In the genomic region with DNA sequence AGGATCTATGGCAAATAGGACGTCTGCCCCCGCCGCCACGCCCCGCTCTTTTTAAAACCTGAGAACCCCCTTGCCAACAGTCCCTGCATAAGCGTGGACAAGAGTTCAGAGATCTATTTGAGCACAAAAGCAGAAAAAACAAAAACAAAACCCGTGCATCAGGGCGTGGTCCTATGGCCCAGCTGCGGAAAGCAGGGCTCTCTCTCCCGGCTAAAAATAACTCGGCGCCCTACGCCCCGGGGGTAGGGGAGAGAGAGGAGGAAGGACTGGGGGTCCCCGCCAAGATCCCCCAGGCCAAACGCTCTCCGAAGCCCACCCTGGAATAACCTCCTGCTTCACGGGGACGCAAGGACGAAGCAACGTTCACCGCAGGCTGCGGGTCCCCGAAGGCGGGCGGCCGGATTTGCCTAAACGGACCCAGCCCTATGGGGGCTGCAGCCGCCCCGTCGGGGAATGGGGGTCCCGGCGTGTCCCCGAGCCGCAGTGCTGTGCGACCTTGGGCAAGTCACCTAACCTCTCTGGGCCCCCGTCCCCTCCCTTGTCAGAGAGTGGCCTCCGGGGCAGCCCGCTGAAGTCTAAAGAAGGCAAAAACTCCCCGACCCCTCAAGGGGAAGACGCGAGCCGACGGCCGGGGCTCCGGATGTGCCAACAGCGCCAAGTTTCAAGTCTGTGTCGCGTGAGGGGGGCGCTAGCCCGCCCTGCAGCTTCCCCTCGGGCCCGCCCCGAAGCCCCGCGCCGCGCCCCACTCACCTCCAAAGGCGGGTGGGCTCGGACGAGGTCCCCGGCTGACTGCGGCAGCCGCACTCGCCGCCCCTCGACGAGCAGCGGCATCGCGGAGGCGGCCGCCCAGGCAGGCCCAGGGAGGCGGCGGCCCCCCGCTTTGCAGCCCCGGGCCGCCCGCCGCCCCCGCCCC, we compare ENCODE assay signal across 8 cellular contexts. TPM values are rescaled to one million over a fixed set of nuclear protein-coding genes. Genes with fewer than 3 reads are reported as not detected.
DNase-seq lines count a peak whose midpoint lies in the region; ATAC-seq and TF ChIP-seq lines count a peak whose summit lies in the region.

No MANE protein-coding gene starts in this region.

- H3K9me3 ChIP-seq in Caco-2 (no peaks in the 10 kb centered on the region), SJSA1 (replicated peaks) (no peaks in the 10 kb centered on the region), stomach smooth muscle (ENCODE audit: control insufficient read depth in 2 of 2, low read length in 2 of 2) (no peaks in the 10 kb centered on the region)

- H3K36me3 ChIP-seq in Caco-2 (ENCODE audit: control insufficient read depth, insufficient read depth, low read length) (0 out of 2 replicates have a peak, but pooled peaks cover 1% of the 10 kb centered on the region), SJSA1 (peaks cover 18% of the 10 kb centered on the region), stomach smooth muscle (ENCODE audit: control insufficient read depth in 2 of 2, insufficient read depth in 2 of 2, low read length in 2 of 2) (peaks cover 5 to 9% of the 10 kb centered on the region in 2 donors)

- H3K4me3 ChIP-seq in Caco-2 (ENCODE audit: low read depth, low read length), result peak overlapping the region; percentile 68
- H3K4me3 ChIP-seq in SJSA1, result peak overlapping the region; percentile 90
- peak overlapping the region; percentile 83 to 86 for H3K4me3 ChIP-seq in stomach smooth muscle (ENCODE audit: low read length in 2 of 2)

- H3K36me3 Mint-ChIP-seq in Caco-2 (ENCODE audit: insufficient read depth, unreplicated experiment), result peaks cover 26% of the 10 kb centered on the region

- TF ChIP-seq POLR2A in GM19193 (IDR thresholded peaks at IDR 0.05; ENCODE audit: extremely low read depth, insufficient read depth, insufficient read length), result peak; percentile 27

- POLR2A ChIA-PET in Caco-2 (lab: Charles Lee), result interaction anchor here (0.9 kb wide), 1 partner anchor 38 kb away, joined by 3 read pairs; no protein-coding TSS in a partner anchor

- peak in 1 of 2 experiments; percentile 11 for TF ChIP-seq CTCF in Caco-2 (IDR thresholded peaks at IDR 0.05; ENCODE audit: insufficient read depth in 1 of 2, low read depth in 1 of 2, low read length in 1 of 2, severe bottlenecking in 1 of 2, unreplicated experiment in 1 of 2)

- H3K4me3 Mint-ChIP-seq in Caco-2 (ENCODE audit: unreplicated experiment), result peak overlapping the region; percentile 66

- H3K27ac ChIP-seq in SJSA1 (peak overlapping the region; percentile 46), cingulate gyrus (ENCODE audit: low read depth, low read length) (peak overlapping the region; percentile 72), stomach smooth muscle (ENCODE audit: low read length) (peak overlapping the region; percentile 18)

- intact Hi-C loops in Caco-2 (cut with micrococcal nuclease; ENCODE audit: unreplicated experiment), result no loop called here

- DNase-seq in Caco-2 (peak in 1 of 2 experiments; percentile 37), SJSA1 (ENCODE audit: low read depth in 1 of 2, low spot score in 2 of 2) (peak; percentile 62 to 68), mesenteric fat pad (ENCODE audit: low spot score) (peak; percentile 92), hippocampal formation (lab: John Stamatoyannopoulos, UW) (no peak)

- no peaks in the 10 kb centered on the region for H3K27me3 Mint-ChIP-seq in Caco-2 (ENCODE audit: insufficient read depth, unreplicated experiment)

- H3K27me3 ChIP-seq in Caco-2 (replicated peaks; ENCODE audit: control insufficient read depth, insufficient read depth, low read length) (no peaks in the 10 kb centered on the region), SJSA1 (replicated peaks) (no peaks in the 10 kb centered on the region), stomach smooth muscle (ENCODE audit: control insufficient read depth in 1 of 2, insufficient read depth in 2 of 2, low read length in 2 of 2) (no peaks in the 10 kb centered on the region)

- H3K9me3 Mint-ChIP-seq in Caco-2 (ENCODE audit: unreplicated experiment), result no peaks in the 10 kb centered on the region

- peak; percentile 69 for ATAC-seq in HG03175 (IDR thresholded peaks at IDR 0.05; ENCODE audit: unreplicated experiment)

- CTCF ChIA-PET in Caco-2 (lab: Charles Lee), result interaction anchor here (0.6 kb wide), 1 partner anchor 523 kb away, joined by 3 read pairs; no protein-coding TSS in a partner anchor

- peaks cover 29% of the 10 kb centered on the region for H3K4me1 ChIP-seq in Caco-2
- H3K4me1 ChIP-seq in SJSA1 (replicated peaks), result peaks cover 3% of the 10 kb centered on the region
- H3K4me1 ChIP-seq in stomach smooth muscle (ENCODE audit: control insufficient read depth, insufficient read depth, low read length), result peaks cover 13% of the 10 kb centered on the region

- H3K4me1 Mint-ChIP-seq in Caco-2 (ENCODE audit: low read depth, unreplicated experiment), result peaks cover 20% of the 10 kb centered on the region

- H3K9ac ChIP-seq in stomach smooth muscle (ENCODE audit: low read length in 2 of 2), result peak overlapping the region; percentile 73 to 81

- H3K27ac Mint-ChIP-seq in Caco-2 (ENCODE audit: unreplicated experiment), result no peak overlapping the region

- no TSS peak for BruUV-seq in Caco-2 (replicated peaks; lab: Mats Ljungman, UMichigan)

RNA-seq across cellular contexts. Expression of gene NTAN1, which starts 0.5 kb away (rescaled TPM):
- total RNA-seq in Caco-2 (2022) (17.7 and 20.9 TPM in 2 replicates), mesenteric fat pad (60.4 TPM)
- total RNA-seq in SJSA1 (2014; rRNA removed; shearing (Covaris generic)), result 73.9 and 93.6 TPM in 2 replicates

RNA-seq across cellular contexts. Expression of gene RRN3, which starts 38.7 kb away (rescaled TPM):
- 29.6 and 32.2 TPM in 2 replicates for total RNA-seq in Caco-2 (2022)
- 61.6 and 67.6 TPM in 2 replicates for total RNA-seq in SJSA1 (2014; rRNA removed; shearing (Covaris generic))
- total RNA-seq in mesenteric fat pad, result 44.9 TPM

Comparison
In these comparisons a context has a peak if more than half of its experiments do, and no peak if none do; other contexts are left out.
1. DNase-seq: peak in SJSA1 (2 of 2) and mesenteric fat pad (single experiment); none in hippocampal formation (0 of 2).
2. H3K27ac ChIP-seq: peak in every context shown above with its lines; median percentile 72 in cingulate gyrus; 46 in SJSA1; 18 in stomach smooth muscle.
3. Peak in every context shown above with its lines, with median percentiles within 50 percentile points of each other: H3K4me3 ChIP-seq.